Comparison of ENCODE assay signal across 33 cellular contexts in genomic region chr5:68314465-68314864, GRCh38.
DNase-seq lines count a peak whose midpoint lies in the region; ATAC-seq, FAIRE-seq and TF ChIP-seq lines count a peak whose summit lies in the region.
"Had no signal": no experiment of that assay in that cellular context is flagged by ENCODE, and none has a peak within 500 bp of the region (broad histone marks: within the 10 kb centered on the region; RNA-seq: fewer than 3 reads in every experiment).

No MANE protein-coding gene starts in this region.

- H3K4me1 ChIP-seq in K562 (replicated peaks in 1 of 2; ENCODE audit: control insufficient read depth in 2 of 2, insufficient read depth in 2 of 2, low read length in 2 of 2), result peaks cover 19 to 25% of the 10 kb centered on the region in 2 experiments; a peak in 4 of 5 replicates
- H3K4me1 ChIP-seq: BE2C, BLaER1 had no signal

- no peak overlapping the region for H3K4me3 ChIP-seq in K562
- H3K4me3 ChIP-seq: A549; BLaER1; BLaER1 treated with 17β-estradiol and CSF1 and Interleukin-3, amounts not matched to agents 10 nM and 100 nM had no signal

- intact Hi-C loops in K562 (cut with micrococcal nuclease), result no loop called here

- no peak for TF ChIP-seq EP300 in K562 (IDR thresholded peaks at IDR 0.05; ENCODE audit: low read length)

- no peak for TF ChIP-seq POLR2A in K562 (conservative IDR thresholded peaks at IDR 0.05)

- no peak overlapping the region for H3K4me2 ChIP-seq in K562 (ENCODE audit: insufficient read depth, low read length)
- H3K4me2 ChIP-seq: A549, BLaER1 had no signal

- ATAC-seq in T-helper 17 cell (no peak), K562 (no peak), GM21526 (IDR thresholded peaks at IDR 0.05; ENCODE audit: low FRiP score, unreplicated experiment) (no peak)
- ATAC-seq: A549; CD8-positive, alpha-beta T cell had no signal

- no peak overlapping the region for H3K4me3 Mint-ChIP-seq in T-helper 17 cell
- H3K4me3 Mint-ChIP-seq: B cell; CD14-positive monocyte; CD4-positive, alpha-beta T cell; CD4-positive, CD25-positive, alpha-beta regulatory T cell; CD8-positive, alpha-beta memory T cell; CD8-positive, alpha-beta T cell had no signal

- 3% methylated on average over 2 of the region's 2 CpGs for WGBS in K562 (ENCODE audit: insufficient coverage, low coverage, missing lambda C conversion rate)

- H3K79me2 ChIP-seq in K562 (ENCODE audit: control insufficient read depth, insufficient read depth, low read length), result no peaks in the 10 kb centered on the region

- no peak overlapping the region for H3K27ac ChIP-seq in K562 (ENCODE audit: extremely low read depth, low read depth, low read length)
- H3K27ac ChIP-seq: 22Rv1; A549; BLaER1; BLaER1 treated with 17β-estradiol and CSF1 and Interleukin-3, amounts not matched to agents 10 nM and 100 nM; C4-2B had no signal

- no peaks in the 10 kb centered on the region for H3K9me3 ChIP-seq in T-helper 17 cell (ENCODE audit: control insufficient read depth, low read length, poor library complexity, severe bottlenecking)
- no peaks in the 10 kb centered on the region for H3K9me3 ChIP-seq in K562 (replicated peaks; ENCODE audit: control insufficient read depth, insufficient read depth, low read depth, low read length)
- H3K9me3 ChIP-seq: BE2C; BLaER1; BLaER1 treated with 17β-estradiol and CSF1 and Interleukin-3, amounts not matched to agents 10 nM and 100 nM; Caco-2 had no signal

- no peaks in the 10 kb centered on the region for H3K9me1 ChIP-seq in K562 (ENCODE audit: control insufficient read depth, insufficient read depth, low read length)

- FAIRE-seq in K562 (lab: Jason Lieb, UNC), result no peak
- FAIRE-seq: A204.1, A549, D721Med had no signal

- H3K9ac ChIP-seq in K562 (ENCODE audit: insufficient read depth in 1 of 2, low read depth in 2 of 2, low read length in 2 of 2), result no peak overlapping the region
- H3K9ac ChIP-seq: BLaER1; BLaER1 treated with 17β-estradiol and CSF1 and Interleukin-3, amounts not matched to agents 10 nM and 100 nM had no signal

- no peak for TF ChIP-seq RAD21 in K562 (CRISPR knock-in tag; conservative IDR thresholded peaks at IDR 0.05 in 1 of 2, IDR thresholded peaks at IDR 0.05 in 1 of 2)

- H4K20me1 ChIP-seq in K562 (replicated peaks; ENCODE audit: control insufficient read depth, insufficient read depth, low read length), result no peaks in the 10 kb centered on the region
- H4K20me1 ChIP-seq: BLaER1; BLaER1 treated with 17β-estradiol and CSF1 and Interleukin-3, amounts not matched to agents 10 nM and 100 nM had no signal

- H3K4me1 Mint-ChIP-seq in T-helper 17 cell, result peaks cover 11% of the 10 kb centered on the region

- no peaks in the 10 kb centered on the region for H3K27me3 ChIP-seq in K562 (ENCODE audit: control insufficient read depth in 2 of 2, insufficient read depth in 2 of 2, low read length in 2 of 2)
- H3K27me3 ChIP-seq: BE2C; BLaER1; BLaER1 treated with 17β-estradiol and CSF1 and Interleukin-3, amounts not matched to agents 10 nM and 100 nM had no signal

- no peak overlapping the region for H2AFZ ChIP-seq in K562 (ENCODE audit: low read depth, low read length)

- POLR2A ChIA-PET in K562 (lab: Yijun Ruan, JAX), result interaction anchor here (0.7 kb wide), 1 partner anchor 250 kb away, joined by 3 read pairs; no protein-coding TSS in a partner anchor

- no peaks in the 10 kb centered on the region for H3K27me3 Mint-ChIP-seq in T-helper 17 cell
- H3K27me3 Mint-ChIP-seq: B cell; CD4-positive, alpha-beta T cell; CD4-positive, CD25-positive, alpha-beta regulatory T cell; CD8-positive, alpha-beta memory T cell had no signal

- H3K36me3 Mint-ChIP-seq in T-helper 17 cell (ENCODE audit: low read depth), result no peaks in the 10 kb centered on the region
- H3K36me3 Mint-ChIP-seq: CD14-positive monocyte; CD4-positive, alpha-beta memory T cell; CD4-positive, CD25-positive, alpha-beta regulatory T cell; CD8-positive, alpha-beta memory T cell; CD8-positive, alpha-beta T cell had no signal

- no peaks in the 10 kb centered on the region for H3K36me3 ChIP-seq in K562 (ENCODE audit: control insufficient read depth, insufficient read depth, low read length)
- H3K36me3 ChIP-seq: BE2C; BLaER1; BLaER1 treated with 17β-estradiol and CSF1 and Interleukin-3, amounts not matched to agents 10 nM and 100 nM had no signal

- TF ChIP-seq CTCF in K562 (IDR thresholded peaks at IDR 0.05 in 2 of 3, conservative IDR thresholded peaks at IDR 0.05 in 1 of 3; ENCODE audit: insufficient read depth in 2 of 3, low read depth in 1 of 3, low read length in 3 of 3), result no peak

- DNase-seq in T-helper 17 cell, result no peak
- no peak for DNase-seq in K562 (ENCODE audit: extremely low read depth in 1 of 4, low spot score in 3 of 4)
- no peak for DNase-seq in epidermal melanocyte (ENCODE audit: insufficient read length, low spot score)
- DNase-seq: 8988T; ACHN; AML-193; BE2C; C1 segment of cervical spinal cord; Calu3; CD4-positive, alpha-beta memory T cell; CD4-positive, alpha-beta T cell; CD4-positive, CD25-positive, alpha-beta regulatory T cell; CD8-positive, alpha-beta memory T cell; CD8-positive, alpha-beta T cell; COR-L47; DMS 273 treated with DMSO at 0.1 percent for 48 hours; DMS153; DMS53; DMS79; DMS79 treated with DMSO at 0.1 percent for 48 hours; DND-41; EL had no signal

- CTCF ChIA-PET in K562 (lab: Yijun Ruan, JAX; ENCODE audit: low intra/inter-chr PET ratio), result no interaction called here

- in situ Hi-C loops in K562 (cut with MboI), result no loop called here

- H3K27ac Mint-ChIP-seq in T-helper 17 cell, result peak overlapping the region; percentile 88
- H3K27ac Mint-ChIP-seq: B cell; CD4-positive, alpha-beta T cell; CD4-positive, CD25-positive, alpha-beta regulatory T cell; CD8-positive, alpha-beta T cell had no signal

- BruUV-seq in K562 (replicated peaks; lab: Mats Ljungman, UMichigan), result no TSS peak

TF ChIP-seq in K562, 482 proteins besides CTCF, POLR2A, EP300 and RAD21 (continues in another document):
- TF ChIP-seq ADNP (tag; IDR thresholded peaks at IDR 0.05), result peak; percentile 69; the same call in 1 of the 2 replicates
- no peak for TF ChIP-seq ZFP30 (CRISPR knock-in tag; IDR thresholded peaks at IDR 0.05; ENCODE audit: borderline replicate concordance)
- no peak for TF ChIP-seq ZNF561 (CRISPR knock-in tag; conservative IDR thresholded peaks at IDR 0.05)
- no peak for TF ChIP-seq SRSF1 (IDR thresholded peaks at IDR 0.05; ENCODE audit: low read depth, low read length)
- TF ChIP-seq RCOR1 (IDR thresholded peaks at IDR 0.05; ENCODE audit: borderline replicate concordance in 1 of 2, low read depth in 2 of 2, low read length in 2 of 2), result peak in 1 of 2 experiments; percentile 49; a peak in 1 of 4 replicates
- TF ChIP-seq ZNF212 (CRISPR knock-in tag; IDR thresholded peaks at IDR 0.05), result no peak
- no peak for TF ChIP-seq NR2F6 (CRISPR knock-in tag; IDR thresholded peaks at IDR 0.05)
- no peak for TF ChIP-seq MXI1 (IDR thresholded peaks at IDR 0.05; ENCODE audit: low read depth, low read length)
- TF ChIP-seq CSDE1 (IDR thresholded peaks at IDR 0.05), result no peak
- TF ChIP-seq ZNF609 (CRISPR knock-in tag; IDR thresholded peaks at IDR 0.05; ENCODE audit: borderline replicate concordance), result no peak
- TF ChIP-seq HINFP (tag; conservative IDR thresholded peaks at IDR 0.05; ENCODE audit: low read depth), result no peak
- no peak for TF ChIP-seq PTTG1 (tag; IDR thresholded peaks at IDR 0.05; ENCODE audit: low read depth)
